Comparison of ENCODE assay signal across 8 cellular contexts in the genomic region with DNA sequence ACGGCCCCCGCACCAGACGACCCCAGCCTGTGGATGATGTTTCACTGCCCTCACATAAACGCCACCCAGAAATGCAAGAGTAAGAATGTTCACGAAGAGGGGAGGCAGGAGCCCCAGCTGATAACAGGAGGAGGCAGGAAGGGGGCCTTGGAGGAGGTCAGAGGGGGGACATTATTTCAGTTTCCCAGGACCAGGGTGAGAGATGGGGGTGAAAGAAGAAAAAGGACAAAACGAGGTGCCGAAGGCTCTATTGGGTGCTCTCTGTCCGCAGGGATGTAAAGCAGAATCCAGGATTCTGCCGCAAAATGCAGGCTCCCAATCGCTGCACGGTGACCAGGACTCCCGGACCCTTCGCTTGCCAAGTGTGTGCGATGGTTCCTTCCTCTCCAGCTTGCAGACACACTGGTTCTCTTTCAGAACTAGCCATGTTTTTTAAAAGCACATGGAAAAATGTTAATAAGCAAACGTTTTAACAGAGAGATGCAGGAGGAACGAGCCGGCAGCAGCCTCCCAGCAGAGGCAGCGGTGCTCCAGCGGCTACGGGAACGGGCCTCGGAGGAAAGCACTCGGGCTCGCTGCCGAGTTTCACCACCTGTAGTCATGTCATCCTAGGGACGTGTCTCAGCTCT. TPM values are rescaled to one million over a fixed set of nuclear protein-coding genes. Genes with fewer than 3 reads are reported as not detected.
DNase-seq lines count a peak whose midpoint lies in the region; ATAC-seq and TF ChIP-seq lines count a peak whose summit lies in the region.

No MANE protein-coding gene starts in this region.

- TF ChIP-seq EP300 in neural cell (conservative IDR thresholded peaks at IDR 0.05; ENCODE audit: poor library complexity, severe bottlenecking): no peak

- no peaks in the 10 kb centered on the region for H4K20me1 ChIP-seq in BLaER1 treated with 17β-estradiol and CSF1 and Interleukin-3, amounts not matched to agents 10 nM and 100 nM
- no peaks in the 10 kb centered on the region for H4K20me1 ChIP-seq in neural cell (ENCODE audit: insufficient read depth)

- H3K27me3 ChIP-seq in BLaER1 treated with 17β-estradiol and CSF1 and Interleukin-3, amounts not matched to agents 10 nM and 100 nM: peaks cover 15 to 37% (median 24%) of the 10 kb centered on the region in 11 experiments
- H3K27me3 ChIP-seq in ectodermal cell (ENCODE audit: control insufficient read depth, insufficient read depth, low read length, poor library complexity, severe bottlenecking) (peaks cover 29% of the 10 kb centered on the region), neural cell (ENCODE audit: insufficient read depth, low read depth, low read length) (no peaks in the 10 kb centered on the region)

- H3K9me2 ChIP-seq in neural cell (ENCODE audit: insufficient read depth, low read length): no peaks in the 10 kb centered on the region

- no peak for TF ChIP-seq POLR2A in NB4 (IDR thresholded peaks at IDR 0.05; ENCODE audit: extremely low read depth, insufficient read length)

- peak overlapping the region; percentile 78 to 95 (median 87) for H3K4me2 ChIP-seq in BLaER1 treated with 17β-estradiol and CSF1 and Interleukin-3, amounts not matched to agents 10 nM and 100 nM
- H3K4me2 ChIP-seq in neural cell (ENCODE audit: low read length): peak overlapping the region; percentile 10

- peak overlapping the region in 7 of 11 experiments; percentile 72 to 81 (median 76); a peak in 6 of 22 replicates for H3K9ac ChIP-seq in BLaER1 treated with 17β-estradiol and CSF1 and Interleukin-3, amounts not matched to agents 10 nM and 100 nM
- H3K9ac ChIP-seq in neural cell (ENCODE audit: low read length): peak overlapping the region; percentile 52

- DNase-seq in NB4 (ENCODE audit: low read depth): peak; percentile 40
- DNase-seq in stimulated activated CD4-positive, alpha-beta T cell treated with anti-CD3 and anti-CD28 coated beads, Interleukin-4, amount 100 ng/mL, for 4 hours: no peak
- DNase-seq in glomerular visceral epithelial cell (ENCODE audit: extremely low spot score): no peak
- no peak for DNase-seq in foreskin melanocyte

- H3K79me2 ChIP-seq in neural cell (replicated peaks; ENCODE audit: insufficient read depth, low read length): no peaks in the 10 kb centered on the region

- no peaks in the 10 kb centered on the region for H3F3A ChIP-seq in neural cell (ENCODE audit: insufficient read depth, low read length, poor library complexity, severe bottlenecking)

- H3K9me3 ChIP-seq in BLaER1 treated with 17β-estradiol and CSF1 and Interleukin-3, amounts not matched to agents 10 nM and 100 nM (replicated peaks in 1 of 11): peaks cover 0 to 1% (median 0%) of the 10 kb centered on the region in 11 experiments; a peak in 2 of 22 replicates
- H3K9me3 ChIP-seq in ectodermal cell (ENCODE audit: control insufficient read depth, low read length): no peaks in the 10 kb centered on the region
- no peaks in the 10 kb centered on the region for H3K9me3 ChIP-seq in neural cell (ENCODE audit: low read length)

- no peak for ATAC-seq in GM19324 (IDR thresholded peaks at IDR 0.05; ENCODE audit: low FRiP score, unreplicated experiment)

- no peaks in the 10 kb centered on the region for H3K36me3 ChIP-seq in BLaER1 treated with 17β-estradiol and CSF1 and Interleukin-3, amounts not matched to agents 10 nM and 100 nM
- H3K36me3 ChIP-seq in ectodermal cell (ENCODE audit: control insufficient read depth, insufficient read depth, low read length): no peaks in the 10 kb centered on the region
- H3K36me3 ChIP-seq in neural cell (ENCODE audit: insufficient read depth, low read length): no peaks in the 10 kb centered on the region

- TF ChIP-seq CTCF in NB4 (IDR thresholded peaks at IDR 0.05; ENCODE audit: low read depth, low read length): peak; percentile 40
- TF ChIP-seq CTCF in neural cell (IDR thresholded peaks at IDR 0.05; ENCODE audit: poor library complexity, severe bottlenecking): peak; percentile 57

- H3K4me1 ChIP-seq in BLaER1 treated with 17β-estradiol and CSF1 and Interleukin-3, amounts not matched to agents 10 nM and 100 nM: peaks cover 0 to 17% (median 11%) of the 10 kb centered on the region in 10 experiments; a peak in 13 of 20 replicates
- peaks cover 24% of the 10 kb centered on the region for H3K4me1 ChIP-seq in ectodermal cell (ENCODE audit: control insufficient read depth, insufficient read depth, low read length)

- TF ChIP-seq RAD21 in neural cell (conservative IDR thresholded peaks at IDR 0.05): peak; percentile 54

- WGBS in ectodermal cell, 2 experiments: 39 to 40% methylated on average over 25 to 26 of the region's 26 CpGs

- H3K27ac ChIP-seq in BLaER1 treated with 17β-estradiol and CSF1 and Interleukin-3, amounts not matched to agents 10 nM and 100 nM: no peak overlapping the region
- H3K27ac ChIP-seq in ectodermal cell (ENCODE audit: insufficient read depth, low read depth, low read length, poor library complexity, severe bottlenecking) (no peak overlapping the region), neural cell (ENCODE audit: low read length) (peak overlapping the region; percentile 11)

- H2AFZ ChIP-seq in neural cell (ENCODE audit: low read depth, low read length): peak overlapping the region; percentile 41

- H3K4me3 ChIP-seq in BLaER1 treated with 17β-estradiol and CSF1 and Interleukin-3, amounts not matched to agents 10 nM and 100 nM: peak overlapping the region; percentile 54 to 73 (median 62); a peak in 16 of 20 replicates
- H3K4me3 ChIP-seq in NB4 (ENCODE audit: low read depth, low read length) (peak overlapping the region; percentile 23), ectodermal cell (ENCODE audit: insufficient read depth, low read depth, low read length) (peak overlapping the region; percentile 34), neural cell (ENCODE audit: low read length) (peak overlapping the region; percentile 59)

TF ChIP-seq in neural cell, 6 proteins besides CTCF, POLR2A, EP300 and RAD21:
- TF ChIP-seq MXI1 (conservative IDR thresholded peaks at IDR 0.05; ENCODE audit: poor library complexity, severe bottlenecking) (no peak), SMC3 (conservative IDR thresholded peaks at IDR 0.05; ENCODE audit: poor library complexity) (peak; percentile 36), POLR2AphosphoS5 (IDR thresholded peaks at IDR 0.05) (no peak), EZH2 (IDR thresholded peaks at IDR 0.05; ENCODE audit: borderline replicate concordance, insufficient read depth, low read length, poor library complexity, severe bottlenecking) (no peak), TAF1 (IDR thresholded peaks at IDR 0.05; ENCODE audit: low read depth) (no peak), REST (IDR thresholded peaks at IDR 0.05; ENCODE audit: borderline replicate concordance) (no peak)

RNA-seq across cellular contexts. Expression of gene ZNF831, which starts 59.5 kb away (rescaled TPM):
- not detected for polyA plus RNA-seq in ectodermal cell (2013, experiment 1 of 4)
- polyA plus RNA-seq in ectodermal cell (2013, experiment 2 of 4): 0.02 TPM
- 0.05 TPM for polyA plus RNA-seq in ectodermal cell (2013, experiment 3 of 4)
- 0.04 TPM for polyA plus RNA-seq in ectodermal cell (2013, experiment 4 of 4)
- polyA plus RNA-seq in neural cell: 0.14 TPM in 1 of 2 replicates, not detected in the other
- polyA minus RNA-seq in neural cell: 0.24 and 0.35 TPM in 2 replicates
